Comparison of ENCODE assay signal across 8 cellular contexts in genomic region chr5:76256116-76256889, GRCh38.
A peak's percentile ranks its signal among the peaks of the same experiment; 100 is the strongest.
DNase-seq lines count a peak whose midpoint lies in the region; ATAC-seq and TF ChIP-seq lines count a peak whose summit lies in the region.

No MANE protein-coding gene starts in this region.

- ATAC-seq in GM18909 (IDR thresholded peaks at IDR 0.05; ENCODE audit: poor library complexity, unreplicated experiment) = peak; percentile 74

- whole genome bisulfite sequencing in tibial nerve, 2 donors = 18 to 21% methylated on average over 8 of the region's 8 CpGs

- H3K27me3 Mint-ChIP-seq in neural progenitor cell (ENCODE audit: insufficient read depth, low read depth) = peaks cover 4% of the 10 kb centered on the region

- no peaks in the 10 kb centered on the region for H3K36me3 Mint-ChIP-seq in neural progenitor cell

- no peak for TF ChIP-seq EP300 in tibial nerve (IDR thresholded peaks at IDR 0.05)

- H3K27ac ChIP-seq in HL-60 (replicated peaks) (no peak overlapping the region), OCI-LY1 (ENCODE audit: low read depth, low read length, poor library complexity, severe bottlenecking) (no peak overlapping the region), fibroblast of lung (ENCODE audit: insufficient read depth, low read length) (no peak overlapping the region), neural progenitor cell (no peak overlapping the region), tibial nerve (no peak overlapping the region)

- H3K9me3 ChIP-seq in OCI-LY1 (ENCODE audit: low read length) = no peaks in the 10 kb centered on the region
- no peaks in the 10 kb centered on the region for H3K9me3 ChIP-seq in fibroblast of lung (ENCODE audit: control insufficient read depth, insufficient read depth, low read depth, low read length)
- H3K9me3 ChIP-seq in neural progenitor cell (ENCODE audit: low read depth) = no peaks in the 10 kb centered on the region
- no peaks in the 10 kb centered on the region for H3K9me3 ChIP-seq in tibial nerve

- H3K79me2 ChIP-seq in OCI-LY1 (ENCODE audit: insufficient read depth, low read length) = no peaks in the 10 kb centered on the region
- no peaks in the 10 kb centered on the region for H3K79me2 ChIP-seq in fibroblast of lung (ENCODE audit: control insufficient read depth, insufficient read depth, low read length)
- no peaks in the 10 kb centered on the region for H3K79me2 ChIP-seq in neural progenitor cell (ENCODE audit: low read depth)

- no peak overlapping the region for H3K4me2 ChIP-seq in OCI-LY1 (ENCODE audit: low read length)
- H3K4me2 ChIP-seq in fibroblast of lung (ENCODE audit: extremely low read depth, insufficient read depth, low read length) = peak overlapping the region; percentile 44
- no peak overlapping the region for H3K4me2 ChIP-seq in neural progenitor cell

- no peaks in the 10 kb centered on the region for H3K9me2 ChIP-seq in OCI-LY1 (ENCODE audit: low read depth, low read length)

- TF ChIP-seq CTCF in HL-60 (IDR thresholded peaks at IDR 0.05; ENCODE audit: insufficient read depth, low read length) (peak; percentile 22), OCI-LY1 (IDR thresholded peaks at IDR 0.05; ENCODE audit: low read length) (peak; percentile 77), fibroblast of lung (conservative IDR thresholded peaks at IDR 0.05 in 1 of 2, IDR thresholded peaks at IDR 0.05 in 1 of 2; ENCODE audit: low read depth in 1 of 2, low read length in 2 of 2) (peak; percentile 63 to 73), neural progenitor cell (IDR thresholded peaks at IDR 0.05) (peak; percentile 80), tibial nerve (IDR thresholded peaks at IDR 0.05) (peak; percentile 34 to 68 (median 53))

- H3K4me3 Mint-ChIP-seq in neural progenitor cell = no peak overlapping the region

- H3F3A ChIP-seq in OCI-LY1 (ENCODE audit: insufficient read depth, low read length) = no peaks in the 10 kb centered on the region
- H3F3A ChIP-seq in neural progenitor cell (ENCODE audit: low read depth) = no peaks in the 10 kb centered on the region

- H4K20me1 ChIP-seq in OCI-LY1 (ENCODE audit: insufficient read depth, low read length) (no peaks in the 10 kb centered on the region), fibroblast of lung (ENCODE audit: control insufficient read depth, extremely low read depth, insufficient read depth, low read length) (no peaks in the 10 kb centered on the region), neural progenitor cell (ENCODE audit: low read depth) (no peaks in the 10 kb centered on the region)

- DNase-seq in Ammon's horn (ENCODE audit: low spot score) = peak; percentile 89
- peak; percentile 16 to 55 for DNase-seq in HL-60 (ENCODE audit: low read depth in 1 of 2, low spot score in 1 of 2)
- peak; percentile 27 for DNase-seq in activated T-cell treated with anti-CD3 and anti-CD28 coated beads for 48 hours (ENCODE audit: low read depth)
- peak; percentile 53 to 77 for DNase-seq in fibroblast of lung (ENCODE audit: low read depth in 2 of 2)
- peak; percentile 85 for DNase-seq in neural progenitor cell (ENCODE audit: low spot score)
- DNase-seq in tibial nerve (ENCODE audit: low spot score in 2 of 2) = peak in 1 of 2 donors; percentile 60

- H3K36me3 ChIP-seq in OCI-LY1 (ENCODE audit: insufficient read depth, low read length) (no peaks in the 10 kb centered on the region), fibroblast of lung (ENCODE audit: control insufficient read depth, insufficient read depth, low read length) (no peaks in the 10 kb centered on the region), neural progenitor cell (no peaks in the 10 kb centered on the region), tibial nerve (no peaks in the 10 kb centered on the region)

- H2AFZ ChIP-seq in OCI-LY1 (ENCODE audit: low read length) = no peak overlapping the region
- no peak overlapping the region for H2AFZ ChIP-seq in fibroblast of lung (ENCODE audit: low read length)
- no peak overlapping the region for H2AFZ ChIP-seq in neural progenitor cell (replicated peaks)

- no peak overlapping the region for H3K4me3 ChIP-seq in HL-60 (replicated peaks; ENCODE audit: insufficient read depth, low read length)
- no peak overlapping the region for H3K4me3 ChIP-seq in OCI-LY1 (ENCODE audit: low read depth, low read length, poor library complexity, severe bottlenecking)
- H3K4me3 ChIP-seq in fibroblast of lung (replicated peaks in 1 of 4; ENCODE audit: control extremely low read depth in 1 of 4, insufficient read depth in 1 of 4, low read depth in 3 of 4, low read length in 4 of 4) = no peak overlapping the region
- H3K4me3 ChIP-seq in neural progenitor cell = no peak overlapping the region
- H3K4me3 ChIP-seq in tibial nerve = no peak overlapping the region

- H3K27me3 ChIP-seq in HL-60 (ENCODE audit: insufficient read depth, poor library complexity, severe bottlenecking) (no peaks in the 10 kb centered on the region), OCI-LY1 (ENCODE audit: insufficient read depth, low read length) (no peaks in the 10 kb centered on the region), fibroblast of lung (ENCODE audit: control insufficient read depth, insufficient read depth, low read length) (no peaks in the 10 kb centered on the region), neural progenitor cell (no peaks in the 10 kb centered on the region), tibial nerve (no peaks in the 10 kb centered on the region)

- H3K4me1 Mint-ChIP-seq in neural progenitor cell = no peaks in the 10 kb centered on the region

- no peak overlapping the region for H3K9ac ChIP-seq in OCI-LY1 (ENCODE audit: low read length)
- no peak overlapping the region for H3K9ac ChIP-seq in fibroblast of lung (ENCODE audit: insufficient read depth, low read length)
- H3K9ac ChIP-seq in neural progenitor cell = no peak overlapping the region

- no peaks in the 10 kb centered on the region for H3K4me1 ChIP-seq in OCI-LY1 (ENCODE audit: insufficient read depth, low read length, severe bottlenecking)
- no peaks in the 10 kb centered on the region for H3K4me1 ChIP-seq in fibroblast of lung (ENCODE audit: control insufficient read depth, extremely low read depth, insufficient read depth, low read length)
- no peaks in the 10 kb centered on the region for H3K4me1 ChIP-seq in neural progenitor cell
- H3K4me1 ChIP-seq in tibial nerve = peaks cover 0 to 12% (median 1%) of the 10 kb centered on the region in 4 donors

- no peak for TF ChIP-seq POLR2A in tibial nerve (IDR thresholded peaks at IDR 0.05)

- H3K27ac Mint-ChIP-seq in neural progenitor cell = no peak overlapping the region

- peaks cover 3% of the 10 kb centered on the region for H3K9me3 Mint-ChIP-seq in neural progenitor cell

Comparison
In these comparisons a context has a peak if more than half of its experiments do, and no peak if none do; other contexts are left out.
1. CTCF ChIP-seq: peak in every context shown above with its lines; median percentile 80 in neural progenitor cell; 77 in OCI-LY1; 68 in fibroblast of lung; 53 in tibial nerve; 22 in HL-60.